17 cellular contexts compared by ENCODE assay signal in genomic region chr4:68369474-68369805, GRCh38. TPM values are rescaled to one million over a fixed set of nuclear protein-coding genes. Genes with fewer than 3 reads are reported as not detected.
DNase-seq lines count a peak whose midpoint lies in the region; ATAC-seq, FAIRE-seq and TF ChIP-seq lines count a peak whose summit lies in the region.
"Had no signal": no experiment of that assay in that cellular context is flagged by ENCODE, and none has a peak within 500 bp of the region (broad histone marks: within the 10 kb centered on the region; RNA-seq: fewer than 3 reads in every experiment).

No MANE protein-coding gene starts in this region.

- H3K9me3 Mint-ChIP-seq in endodermal cell (peaks cover 66% of the 10 kb centered on the region), osteocyte (ENCODE audit: unreplicated experiment) (no peaks in the 10 kb centered on the region)
- no peaks in the 10 kb centered on the region for H3K9me3 Mint-ChIP-seq in activated CD8-positive, alpha-beta T cell treated with anti-CD3 and anti-CD28 coated beads for 36 hours

- DNase-seq in GM03348 (ENCODE audit: low spot score) (peak; percentile 13), RCC 7860 (ENCODE audit: low spot score) (peak; percentile 91), endodermal cell (no peak), osteocyte (ENCODE audit: extremely low spot score, unreplicated experiment) (no peak), medulla oblongata (ENCODE audit: extremely low spot score) (no peak), NCI-H146 (lab: John Stamatoyannopoulos, UW) (no peak)
- DNase-seq in activated CD8-positive, alpha-beta T cell treated with anti-CD3 and anti-CD28 coated beads for 36 hours: no peak
- DNase-seq: activated CD4-positive, alpha-beta T cell treated with anti-CD3 and anti-CD28 coated beads, Interleukin-2, amount 50 U/mL, for 48 hours; activated gamma-delta T cell treated with Interleukin-2 at 50 U/mL for 16 hours; cerebellar nuclear complex; erythroblast; mucosa of descending colon; NCI-H1694; retina; T-helper 1 cell had no signal

- H3K27ac ChIP-seq in endodermal cell (ENCODE audit: low read depth, low read length): no peak overlapping the region

- no peak overlapping the region for H3K4me3 Mint-ChIP-seq in endodermal cell
- peak overlapping the region; percentile 67 for H3K4me3 Mint-ChIP-seq in osteocyte (ENCODE audit: unreplicated experiment)
- H3K4me3 Mint-ChIP-seq in activated CD8-positive, alpha-beta T cell treated with anti-CD3 and anti-CD28 coated beads for 36 hours: no peak overlapping the region
- H3K4me3 Mint-ChIP-seq: CD14-positive monocyte had no signal

- no peak overlapping the region for H3K9ac ChIP-seq in endodermal cell (ENCODE audit: extremely low read depth, low read length, poor library complexity, severe bottlenecking)

- 97 to 98% methylated on average over 3 to 4 of the region's 4 CpGs for WGBS in endodermal cell (ENCODE audit: insufficient coverage in 1 of 2, insufficient read length in 1 of 2), 2 experiments

- no peak overlapping the region for H3K27ac Mint-ChIP-seq in endodermal cell
- H3K27ac Mint-ChIP-seq in osteocyte (ENCODE audit: unreplicated experiment): peak overlapping the region; percentile 75
- no peak overlapping the region for H3K27ac Mint-ChIP-seq in activated CD8-positive, alpha-beta T cell treated with anti-CD3 and anti-CD28 coated beads for 36 hours
- H3K27ac Mint-ChIP-seq: CD14-positive monocyte had no signal

- ATAC-seq in HG02588 (IDR thresholded peaks at IDR 0.05; ENCODE audit: unreplicated experiment): no peak
- ATAC-seq in activated CD8-positive, alpha-beta T cell treated with anti-CD3 and anti-CD28 coated beads for 36 hours: no peak
- ATAC-seq: mucosa of descending colon had no signal

- peaks cover 20% of the 10 kb centered on the region for H3K27me3 Mint-ChIP-seq in endodermal cell (ENCODE audit: insufficient read depth)
- no peaks in the 10 kb centered on the region for H3K27me3 Mint-ChIP-seq in osteocyte (ENCODE audit: unreplicated experiment)
- H3K27me3 Mint-ChIP-seq in activated CD8-positive, alpha-beta T cell treated with anti-CD3 and anti-CD28 coated beads for 36 hours: peaks cover 3% of the 10 kb centered on the region

- peaks cover 65% of the 10 kb centered on the region for H3K9me3 ChIP-seq in endodermal cell (ENCODE audit: control insufficient read depth, low read length)
- H3K9me3 ChIP-seq: mucosa of descending colon had no signal

- no peaks in the 10 kb centered on the region for H3K27me3 ChIP-seq in endodermal cell (ENCODE audit: control insufficient read depth, insufficient read depth, low read length, poor library complexity, severe bottlenecking)

- no peaks in the 10 kb centered on the region for H3K4me1 ChIP-seq in endodermal cell (ENCODE audit: control insufficient read depth, insufficient read depth, low read length)

- H3K36me3 Mint-ChIP-seq in endodermal cell (ENCODE audit: low read depth) (peaks cover 43% of the 10 kb centered on the region), osteocyte (ENCODE audit: unreplicated experiment) (no peaks in the 10 kb centered on the region)
- H3K36me3 Mint-ChIP-seq in activated CD8-positive, alpha-beta T cell treated with anti-CD3 and anti-CD28 coated beads for 36 hours (ENCODE audit: low read depth): no peaks in the 10 kb centered on the region
- H3K36me3 Mint-ChIP-seq: CD14-positive monocyte had no signal

- intact Hi-C loops in activated CD8-positive, alpha-beta T cell treated with anti-CD3 and anti-CD28 coated beads for 36 hours (cut with micrococcal nuclease): no loop called here

- peaks cover 13% of the 10 kb centered on the region for H3K36me3 ChIP-seq in endodermal cell (ENCODE audit: control insufficient read depth, insufficient read depth, low read length)

- H3K4me3 ChIP-seq in endodermal cell (ENCODE audit: low read length): peak overlapping the region; percentile 78
- H3K4me3 ChIP-seq: mucosa of descending colon had no signal

- peaks cover 26% of the 10 kb centered on the region for H3K4me1 Mint-ChIP-seq in endodermal cell
- H3K4me1 Mint-ChIP-seq in osteocyte (ENCODE audit: unreplicated experiment): peaks cover 28% of the 10 kb centered on the region
- peaks cover 5% of the 10 kb centered on the region for H3K4me1 Mint-ChIP-seq in activated CD8-positive, alpha-beta T cell treated with anti-CD3 and anti-CD28 coated beads for 36 hours (ENCODE audit: low read depth)

- peak; percentile 90 for FAIRE-seq in RCC 7860 (lab: Jason Lieb, UNC)

- no peak for TF ChIP-seq CTCF in endodermal cell (conservative IDR thresholded peaks at IDR 0.05)
- TF ChIP-seq CTCF in osteocyte (IDR thresholded peaks at IDR 0.05): no peak
- no peak for TF ChIP-seq CTCF in activated CD8-positive, alpha-beta T cell treated with anti-CD3 and anti-CD28 coated beads for 36 hours (IDR thresholded peaks at IDR 0.05)

- POLR2A ChIA-PET in activated CD8-positive, alpha-beta T cell treated with anti-CD3 and anti-CD28 coated beads for 36 hours (lab: Charles Lee): no interaction called here

- CTCF ChIA-PET in activated CD8-positive, alpha-beta T cell treated with anti-CD3 and anti-CD28 coated beads for 36 hours (lab: Charles Lee): no interaction called here

RNA-seq across cellular contexts. Expression of gene YTHDC1, which starts 19.6 kb away (rescaled TPM):
- total RNA-seq in endodermal cell (100 to 1,000 TPM; 170 to 184 TPM), osteocyte (76.1 and 82.8 TPM in 2 replicates)
- 95.2 TPM for polyA plus RNA-seq in endodermal cell (2013, experiment 1 of 2)
- polyA plus RNA-seq in endodermal cell (2013, experiment 2 of 2): 83.8 TPM
- total RNA-seq in activated CD8-positive, alpha-beta T cell treated with anti-CD3 and anti-CD28 coated beads for 36 hours: 10 to 100 TPM; 74.7 to 75.4 TPM

Comparison
In these comparisons a context has a peak if more than half of its experiments do, and no peak if none do; other contexts are left out.
1. DNase-seq: peak in GM03348 (single experiment) and RCC 7860 (single experiment); none in endodermal cell (single experiment), osteocyte (single experiment), medulla oblongata (single experiment), activated CD8-positive, alpha-beta T cell treated with anti-CD3 and anti-CD28 coated beads for 36 hours (single experiment) and NCI-H146 (single experiment).